ENCODE assay signal across 8 cellular contexts in the genomic region with DNA sequence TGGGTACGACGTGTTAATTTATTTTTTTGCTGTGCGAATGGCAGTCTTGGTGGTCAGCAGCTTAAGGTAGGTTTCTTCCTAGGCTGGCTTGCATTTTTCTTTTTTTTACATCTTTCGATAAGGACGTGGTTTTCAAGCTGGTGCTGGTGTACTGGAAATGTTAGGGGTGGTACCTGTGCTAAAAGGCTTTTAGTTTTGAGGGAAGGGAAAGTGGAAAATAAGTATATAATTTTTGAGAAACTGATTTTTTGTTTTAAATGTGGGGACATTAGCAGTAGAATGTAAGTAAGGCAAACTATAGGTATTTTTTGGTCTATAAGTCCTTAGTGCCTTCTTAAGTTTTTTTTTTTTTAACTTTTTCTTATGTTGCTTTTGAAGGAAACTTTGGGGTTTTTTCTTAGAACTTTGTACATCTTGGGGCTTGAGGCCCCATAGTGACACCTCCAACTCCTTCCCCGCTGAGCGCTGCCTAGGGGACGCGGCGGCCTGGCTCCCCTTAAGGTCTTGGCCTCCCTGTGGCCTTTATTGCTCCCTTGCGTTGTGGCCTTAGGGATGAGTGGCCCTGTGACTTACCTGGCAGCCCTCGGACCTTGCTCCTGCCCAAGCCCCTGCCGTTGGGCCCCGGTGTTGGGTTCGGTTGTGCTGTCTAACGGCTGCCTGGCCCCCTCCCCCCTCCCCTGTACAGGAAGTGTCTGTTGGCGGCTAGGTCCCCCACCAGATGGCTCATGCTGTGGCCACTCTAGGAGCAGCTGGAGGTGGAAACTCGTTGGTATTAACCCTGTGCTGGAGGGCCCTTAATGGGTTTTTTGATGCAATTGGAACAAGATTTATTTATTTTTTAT.
A peak's percentile ranks its signal among the peaks of the same experiment; 100 is the strongest.
DNase-seq lines count a peak whose midpoint lies in the region; ATAC-seq, FAIRE-seq and TF ChIP-seq lines count a peak whose summit lies in the region.

No MANE protein-coding gene starts in this region.

- no peak for TF ChIP-seq CTCF in WI38 (IDR thresholded peaks at IDR 0.05; ENCODE audit: low read depth, low read length)
- TF ChIP-seq CTCF in bronchial epithelial cell (IDR thresholded peaks at IDR 0.05; ENCODE audit: insufficient read depth, low read length, severe bottlenecking), result peak; percentile 3
- TF ChIP-seq CTCF in smooth muscle cell (IDR thresholded peaks at IDR 0.05; ENCODE audit: borderline replicate concordance, insufficient read depth, poor library complexity, severe bottlenecking), result no peak

- H2AFZ ChIP-seq in smooth muscle cell (ENCODE audit: low read depth), result peak overlapping the region; percentile 95

- ATAC-seq in HG03103 (IDR thresholded peaks at IDR 0.05; ENCODE audit: low read depth, unreplicated experiment), result peak; percentile 68
- no peak for ATAC-seq in HG02571 (IDR thresholded peaks at IDR 0.05; ENCODE audit: unreplicated experiment)

- FAIRE-seq in bronchial epithelial cell (lab: Jason Lieb, UNC), result no peak

- H4K20me1 ChIP-seq in smooth muscle cell (ENCODE audit: low read depth), result no peaks in the 10 kb centered on the region

- peaks cover 0 to 3% (median 2%) of the 10 kb centered on the region in 3 donors for H3K36me3 Mint-ChIP-seq in immature natural killer cell

- peak overlapping the region; percentile 96 for H3K4me2 ChIP-seq in smooth muscle cell

- TF ChIP-seq POLR2A in GM15510 (IDR thresholded peaks at IDR 0.05; ENCODE audit: borderline replicate concordance, extremely low read depth, insufficient read length), result peak; percentile 85

- H3K27ac Mint-ChIP-seq in immature natural killer cell, result peak overlapping the region; percentile 92 to 98 (median 96)

- peaks cover 36 to 50% of the 10 kb centered on the region in 2 donors for H3K4me1 Mint-ChIP-seq in immature natural killer cell

- H3K9ac ChIP-seq in smooth muscle cell (ENCODE audit: low read depth), result peak overlapping the region; percentile 97

- H3K4me3 ChIP-seq in WI38 (ENCODE audit: low read depth, low read length), result peak overlapping the region; percentile 91
- H3K4me3 ChIP-seq in bronchial epithelial cell (ENCODE audit: low read depth, low read length), result peak overlapping the region; percentile 92
- H3K4me3 ChIP-seq in smooth muscle cell, result peak overlapping the region; percentile 90

- peaks cover 18% of the 10 kb centered on the region for H3K4me1 ChIP-seq in smooth muscle cell (ENCODE audit: low read depth)

- H3K9me3 ChIP-seq in smooth muscle cell (replicated peaks; ENCODE audit: low read depth), result no peaks in the 10 kb centered on the region

- no peaks in the 10 kb centered on the region for H3K27me3 ChIP-seq in bronchial epithelial cell (ENCODE audit: control insufficient read depth, insufficient read depth, low read length)
- no peaks in the 10 kb centered on the region for H3K27me3 ChIP-seq in smooth muscle cell (ENCODE audit: low read depth)

- DNase-seq in NCI-H2227 treated with DMSO at 0.1 percent for 48 hours (lab: John Stamatoyannopoulos, UW) (peak; percentile 83), bronchial epithelial cell (ENCODE audit: low read depth) (peak; percentile 79), immature natural killer cell (peak; percentile 80 to 84 (median 84)), smooth muscle cell (lab: John Stamatoyannopoulos, UW; ENCODE audit: unreplicated experiment) (peak; percentile 33)

- H3K36me3 ChIP-seq in bronchial epithelial cell (ENCODE audit: control insufficient read depth, insufficient read depth, low read length) (no peaks in the 10 kb centered on the region), smooth muscle cell (ENCODE audit: low read depth) (no peaks in the 10 kb centered on the region)

- H3K79me2 ChIP-seq in smooth muscle cell (ENCODE audit: low read depth), result no peaks in the 10 kb centered on the region

- H3K4me3 Mint-ChIP-seq in immature natural killer cell, result peak overlapping the region; percentile 93 to 97 (median 96)

- peaks cover 0 to 2% (median 0%) of the 10 kb centered on the region in 3 donors for H3K27me3 Mint-ChIP-seq in immature natural killer cell (ENCODE audit: low read depth in 3 of 3)

- WGBS in smooth muscle cell (ENCODE audit: low lambda C conversion rate), result 13% methylated on average over 18 of the region's 18 CpGs

- H3K27ac ChIP-seq in smooth muscle cell (ENCODE audit: low read depth), result peak overlapping the region; percentile 78

- H3F3A ChIP-seq in smooth muscle cell (ENCODE audit: low read depth), result no peaks in the 10 kb centered on the region

- H3K9me3 Mint-ChIP-seq in immature natural killer cell, result peaks cover 0 to 3% (median 0%) of the 10 kb centered on the region in 6 donors

Comparison
In these comparisons a context has a peak if more than half of its experiments do, and no peak if none do; other contexts are left out.
1. DNase-seq: peak in every context shown above with its lines; median percentile 84 in immature natural killer cell; 83 in NCI-H2227 treated with DMSO at 0.1 percent for 48 hours; 79 in bronchial epithelial cell; 33 in smooth muscle cell.